Comparison of ENCODE assay signal across 1 cellular context in the genomic region with DNA sequence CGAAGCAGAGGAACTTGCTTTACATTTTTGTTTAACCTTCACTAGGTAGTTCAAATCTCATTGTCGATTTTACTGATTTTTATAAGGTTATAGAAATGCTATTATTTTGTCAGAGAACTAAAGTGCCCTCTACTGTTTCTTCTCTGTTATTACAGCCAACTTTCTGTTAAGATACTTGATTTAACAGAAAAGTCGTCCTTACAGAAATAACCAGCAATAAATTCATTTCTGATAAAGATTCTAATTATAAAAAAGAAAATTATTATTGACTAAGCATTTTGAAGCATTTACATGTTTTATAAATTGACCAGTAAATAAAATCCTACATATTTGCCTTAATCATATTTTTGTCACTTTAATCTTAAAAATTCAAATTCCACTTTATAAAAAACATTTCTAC.
TF ChIP-seq lines count a peak whose summit lies in the region.

No MANE protein-coding gene starts in this region.

TF ChIP-seq in GM12878, 131 proteins besides CTCF, POLR2A, EP300 and RAD21 (continued from another document):
- TF ChIP-seq CUX1 (IDR thresholded peaks at IDR 0.05; ENCODE audit: insufficient replicate concordance, low read depth, low read length) = no peak
- peak; percentile 73 for TF ChIP-seq SMC3 (IDR thresholded peaks at IDR 0.05; ENCODE audit: borderline replicate concordance, low read length)
- TF ChIP-seq, protein P1, sequence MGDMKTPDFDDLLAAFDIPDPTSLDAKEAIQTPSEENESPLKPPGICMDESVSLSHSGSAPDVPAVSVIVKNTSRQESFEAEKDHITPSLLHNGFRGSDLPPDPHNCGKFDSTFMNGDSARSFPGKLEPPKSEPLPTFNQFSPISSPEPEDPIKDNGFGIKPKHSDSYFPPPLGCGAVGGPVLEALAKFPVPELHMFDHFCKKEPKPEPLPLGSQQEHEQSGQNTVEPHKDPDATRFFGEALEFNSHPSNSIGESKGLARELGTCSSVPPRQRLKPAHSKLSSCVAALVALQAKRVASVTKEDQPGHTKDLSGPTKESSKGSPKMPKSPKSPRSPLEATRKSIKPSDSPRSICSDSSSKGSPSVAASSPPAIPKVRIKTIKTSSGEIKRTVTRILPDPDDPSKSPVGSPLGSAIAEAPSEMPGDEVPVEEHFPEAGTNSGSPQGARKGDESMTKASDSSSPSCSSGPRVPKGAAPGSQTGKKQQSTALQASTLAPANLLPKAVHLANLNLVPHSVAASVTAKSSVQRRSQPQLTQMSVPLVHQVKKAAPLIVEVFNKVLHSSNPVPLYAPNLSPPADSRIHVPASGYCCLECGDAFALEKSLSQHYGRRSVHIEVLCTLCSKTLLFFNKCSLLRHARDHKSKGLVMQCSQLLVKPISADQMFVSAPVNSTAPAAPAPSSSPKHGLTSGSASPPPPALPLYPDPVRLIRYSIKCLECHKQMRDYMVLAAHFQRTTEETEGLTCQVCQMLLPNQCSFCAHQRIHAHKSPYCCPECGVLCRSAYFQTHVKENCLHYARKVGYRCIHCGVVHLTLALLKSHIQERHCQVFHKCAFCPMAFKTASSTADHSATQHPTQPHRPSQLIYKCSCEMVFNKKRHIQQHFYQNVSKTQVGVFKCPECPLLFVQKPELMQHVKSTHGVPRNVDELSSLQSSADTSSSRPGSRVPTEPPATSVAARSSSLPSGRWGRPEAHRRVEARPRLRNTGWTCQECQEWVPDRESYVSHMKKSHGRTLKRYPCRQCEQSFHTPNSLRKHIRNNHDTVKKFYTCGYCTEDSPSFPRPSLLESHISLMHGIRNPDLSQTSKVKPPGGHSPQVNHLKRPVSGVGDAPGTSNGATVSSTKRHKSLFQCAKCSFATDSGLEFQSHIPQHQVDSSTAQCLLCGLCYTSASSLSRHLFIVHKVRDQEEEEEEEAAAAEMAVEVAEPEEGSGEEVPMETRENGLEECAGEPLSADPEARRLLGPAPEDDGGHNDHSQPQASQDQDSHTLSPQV (IDR thresholded peaks at IDR 0.05) = 0 out of 2 replicates have a peak, but pooled peaks have one; percentile 14
- no peak for TF ChIP-seq TARDBP (IDR thresholded peaks at IDR 0.05; ENCODE audit: borderline replicate concordance)
